In the genomic region with DNA sequence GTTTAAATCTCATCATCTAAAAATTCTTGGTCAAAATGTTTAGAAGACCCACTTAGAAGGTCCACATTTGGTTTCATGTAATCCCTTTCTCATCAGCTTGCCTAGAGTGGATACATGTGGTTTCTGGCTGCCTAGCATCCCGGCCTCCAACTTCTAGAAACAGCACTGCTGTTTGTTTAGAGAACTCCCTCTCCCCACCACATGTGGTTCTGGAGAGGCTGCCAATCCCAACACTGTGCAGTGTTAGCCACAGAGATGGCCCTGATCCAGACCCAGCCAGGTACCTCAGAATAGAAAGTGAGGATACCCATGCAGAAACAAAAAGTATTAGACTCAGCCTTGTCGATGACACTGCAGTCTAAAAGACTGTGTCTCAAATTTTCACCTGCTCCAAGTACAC, we compare ENCODE assay signal across 16 cellular contexts.
DNase-seq lines count a peak whose midpoint lies in the region; ATAC-seq and TF ChIP-seq lines count a peak whose summit lies in the region.
"Had no signal": no experiment of that assay in that cellular context is flagged by ENCODE, and none has a peak within 500 bp of the region (broad histone marks: within the 10 kb centered on the region; RNA-seq: fewer than 3 reads in every experiment).

No MANE protein-coding gene starts in this region.

- no peak overlapping the region for H3K4me3 ChIP-seq in DND-41 (ENCODE audit: low read depth in 1 of 2, low read length in 2 of 2)
- no peak overlapping the region for H3K4me3 ChIP-seq in fibroblast of mammary gland (ENCODE audit: control insufficient read depth, low read depth, low read length)
- no peak overlapping the region for H3K4me3 ChIP-seq in psoas muscle

- ATAC-seq in DND-41 (ENCODE audit: insufficient read depth, low read depth) (0 out of 3 replicates have a peak, but pooled peaks have one; percentile 24), psoas muscle (peak; percentile 50 to 94 (median 78)), HG03432 (IDR thresholded peaks at IDR 0.05; ENCODE audit: unreplicated experiment) (no peak), HG02840 (IDR thresholded peaks at IDR 0.05; ENCODE audit: low FRiP score, unreplicated experiment) (no peak)
- ATAC-seq: activated naive CD8-positive, alpha-beta T cell treated with anti-CD3 and anti-CD28 coated beads, Interleukin-2, amount 50 U/mL, for 24 hours; foreskin keratinocyte had no signal

- no peaks in the 10 kb centered on the region for H4K20me1 ChIP-seq in DND-41 (ENCODE audit: insufficient read depth, low read length)

- H3K9me3 ChIP-seq in DND-41 (ENCODE audit: insufficient read depth, low read length, severe bottlenecking): no peaks in the 10 kb centered on the region
- no peaks in the 10 kb centered on the region for H3K9me3 ChIP-seq in psoas muscle

- intact Hi-C loops in psoas muscle (cut with DNase I): no loop called here

- H3K36me3 ChIP-seq in DND-41 (ENCODE audit: insufficient read depth, low read length): no peaks in the 10 kb centered on the region
- H3K36me3 ChIP-seq in psoas muscle (ENCODE audit: insufficient read depth in 1 of 2, low read depth in 1 of 2): no peaks in the 10 kb centered on the region

- TF ChIP-seq CTCF in DND-41 (IDR thresholded peaks at IDR 0.05; ENCODE audit: borderline replicate concordance, extremely low read depth, low read length, poor library complexity, severe bottlenecking): no peak
- no peak for TF ChIP-seq CTCF in fibroblast of mammary gland (conservative IDR thresholded peaks at IDR 0.05; ENCODE audit: control insufficient read depth, insufficient read depth, low read depth, low read length)
- no peak for TF ChIP-seq CTCF in psoas muscle (IDR thresholded peaks at IDR 0.05)

- 42 to 67% (median 59%) methylated on average over 2 of the region's 2 CpGs for WGBS in psoas muscle, 3 donors

- no peak overlapping the region for H3K9ac ChIP-seq in DND-41 (ENCODE audit: low read depth, low read length)

- H2AFZ ChIP-seq in DND-41 (ENCODE audit: low read depth, low read length): no peak overlapping the region

- no peak for DNase-seq in DND-41
- DNase-seq in M059J (ENCODE audit: low read depth): peak; percentile 68
- DNase-seq in fibroblast of mammary gland (ENCODE audit: low read depth): peak; percentile 6
- DNase-seq in psoas muscle: no peak
- DNase-seq in COLO668 (lab: John Stamatoyannopoulos, UW; ENCODE audit: unreplicated experiment): no peak
- DNase-seq: activated CD4-positive, alpha-beta T cell treated with anti-CD3 and anti-CD28 coated beads, Interleukin-2, amount 50 U/mL, for 48 hours; activated CD4-positive, CD25-positive, alpha-beta regulatory T cell; activated naive CD8-positive, alpha-beta T cell treated with anti-CD3 and anti-CD28 coated beads, Interleukin-2, amount 50 U/mL, for 24 hours; caudate nucleus; foreskin keratinocyte; NCI-H1436 treated with DMSO at 0.1 percent for 48 hours; retina; stimulated activated CD4-positive, alpha-beta T cell treated with anti-CD3 and anti-CD28 coated beads, Interleukin-15, amount 100 ng/mL, for 24 hours; SW 1271 had no signal

- no peaks in the 10 kb centered on the region for H3K79me2 ChIP-seq in DND-41 (ENCODE audit: insufficient read depth, low read length)

- H3K27ac ChIP-seq in DND-41 (ENCODE audit: low read length) (no peak overlapping the region), psoas muscle (no peak overlapping the region)
- H3K27ac ChIP-seq: foreskin keratinocyte had no signal

- H3K4me1 ChIP-seq in DND-41 (ENCODE audit: insufficient read depth, low read length) (no peaks in the 10 kb centered on the region), psoas muscle (peaks cover 4% of the 10 kb centered on the region)
- H3K4me1 ChIP-seq: foreskin keratinocyte had no signal

- H3K27me3 ChIP-seq in DND-41 (ENCODE audit: insufficient read depth, low read length, poor library complexity) (no peaks in the 10 kb centered on the region), psoas muscle (ENCODE audit: insufficient read depth in 3 of 3, low read length in 2 of 3) (no peaks in the 10 kb centered on the region)
- H3K27me3 ChIP-seq: foreskin keratinocyte had no signal

- H3K4me2 ChIP-seq in DND-41 (ENCODE audit: insufficient read depth, low read length): no peak overlapping the region

Comparison
In these comparisons a context has a peak if more than half of its experiments do, and no peak if none do; other contexts are left out.
1. ATAC-seq: peak in DND-41 (single experiment) and psoas muscle (4 of 4); none in HG03432 (single experiment) and HG02840 (single experiment).
2. DNase-seq: peak in M059J (single experiment) and fibroblast of mammary gland (single experiment); none in DND-41 (single experiment), psoas muscle (0 of 2) and COLO668 (single experiment).